In the genomic region with DNA sequence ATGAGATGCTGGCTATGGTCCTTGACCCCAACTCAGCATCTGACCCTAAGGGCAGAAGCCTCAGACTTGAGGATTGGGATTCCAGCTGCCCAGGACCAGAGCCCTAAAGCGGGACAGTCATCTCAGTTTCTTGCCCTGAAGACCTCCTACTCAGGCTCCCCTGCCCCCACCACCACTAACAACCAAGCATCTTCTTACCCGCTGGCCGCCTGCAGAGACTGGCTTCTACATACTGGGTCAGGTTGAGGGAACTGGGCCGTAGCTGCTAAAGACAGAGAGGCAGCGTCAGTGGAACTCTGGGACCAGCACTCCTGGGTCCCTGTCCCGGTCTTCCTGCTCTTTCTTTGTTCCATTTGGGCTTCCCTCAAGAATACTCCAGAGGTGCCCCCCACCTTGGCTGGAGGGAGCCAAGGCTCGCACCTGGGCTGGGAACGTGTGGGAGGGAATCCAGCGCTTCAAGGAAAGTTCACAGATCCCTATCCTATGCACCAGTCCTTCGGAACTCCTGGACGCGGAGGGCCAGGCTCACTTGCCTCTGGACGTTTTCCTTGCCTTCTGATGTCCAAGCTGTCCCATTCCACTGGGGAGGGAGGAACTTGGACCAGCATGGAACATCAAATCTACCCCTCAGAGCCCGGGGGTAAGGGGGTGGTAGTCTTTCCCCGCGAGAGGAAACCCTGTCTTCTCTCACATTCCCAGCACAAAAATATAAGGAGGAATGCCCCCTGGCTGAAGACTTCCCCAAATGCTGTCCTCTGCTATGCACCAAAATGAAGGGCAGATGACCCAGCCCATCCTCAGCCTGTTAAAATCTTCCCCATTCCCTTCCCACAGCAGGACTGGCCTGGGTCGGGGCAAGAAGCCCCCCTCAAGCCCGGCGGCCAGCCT, we compare ENCODE assay signal across 1 cellular context.
TF ChIP-seq lines count a peak whose summit lies in the region.

No MANE protein-coding gene starts in this region.

TF ChIP-seq in IMR-90, 13 proteins besides CTCF, POLR2A, EP300 and RAD21 (continued from another document):
- TF ChIP-seq, protein P1, sequence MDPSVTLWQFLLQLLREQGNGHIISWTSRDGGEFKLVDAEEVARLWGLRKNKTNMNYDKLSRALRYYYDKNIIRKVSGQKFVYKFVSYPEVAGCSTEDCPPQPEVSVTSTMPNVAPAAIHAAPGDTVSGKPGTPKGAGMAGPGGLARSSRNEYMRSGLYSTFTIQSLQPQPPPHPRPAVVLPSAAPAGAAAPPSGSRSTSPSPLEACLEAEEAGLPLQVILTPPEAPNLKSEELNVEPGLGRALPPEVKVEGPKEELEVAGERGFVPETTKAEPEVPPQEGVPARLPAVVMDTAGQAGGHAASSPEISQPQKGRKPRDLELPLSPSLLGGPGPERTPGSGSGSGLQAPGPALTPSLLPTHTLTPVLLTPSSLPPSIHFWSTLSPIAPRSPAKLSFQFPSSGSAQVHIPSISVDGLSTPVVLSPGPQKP (IDR thresholded peaks at IDR 0.05; ENCODE audit: borderline replicate concordance, low read depth, low read length): no peak
- TF ChIP-seq FOS (IDR thresholded peaks at IDR 0.05; ENCODE audit: low read depth, low read length): no peak
- no peak for TF ChIP-seq RFX5 (IDR thresholded peaks at IDR 0.05; ENCODE audit: low read depth, low read length)
